10 cellular contexts compared by ENCODE assay signal in the genomic region with DNA sequence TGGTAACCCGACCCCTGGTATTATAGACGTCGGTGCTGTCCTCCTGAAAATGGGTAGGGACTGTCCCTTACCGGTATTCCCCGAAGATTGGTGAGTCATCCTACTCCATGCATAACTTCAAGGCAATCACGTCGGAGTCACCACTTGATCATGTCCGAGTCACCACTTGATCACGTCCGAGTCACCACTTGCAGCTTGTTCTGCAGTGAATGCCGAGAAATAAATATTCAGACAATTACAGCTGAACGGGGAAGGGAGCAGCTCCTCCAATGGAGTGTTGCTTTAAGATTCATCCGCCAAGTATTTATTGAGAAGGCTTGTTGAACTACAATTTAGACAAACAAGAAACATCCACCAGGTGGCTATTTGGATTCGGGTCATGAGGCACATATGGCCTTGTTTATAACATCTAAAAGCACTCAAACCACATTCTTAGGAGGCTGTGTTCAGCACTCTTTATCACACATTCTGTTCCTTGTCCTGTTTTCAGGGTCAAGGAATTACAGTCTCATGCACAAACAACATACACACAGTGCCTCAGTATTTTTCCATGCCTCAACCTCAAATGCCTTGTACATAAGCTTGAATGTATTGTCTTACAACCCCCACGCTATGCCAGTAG. TPM values are rescaled to one million over a fixed set of nuclear protein-coding genes. Genes with fewer than 3 reads are reported as not detected.
A peak's percentile ranks its signal among the peaks of the same experiment; 100 is the strongest.
DNase-seq lines count a peak whose midpoint lies in the region; ATAC-seq and TF ChIP-seq lines count a peak whose summit lies in the region.
"Had no signal": no experiment of that assay in that cellular context is flagged by ENCODE, and none has a peak within 500 bp of the region (broad histone marks: within the 10 kb centered on the region; RNA-seq: fewer than 3 reads in every experiment).

No MANE protein-coding gene starts in this region.

- H3K9me3 ChIP-seq in right atrium auricular region: no peaks in the 10 kb centered on the region

- no peak for TF ChIP-seq CTCF in right atrium auricular region (IDR thresholded peaks at IDR 0.05)

- no peaks in the 10 kb centered on the region for H3K4me1 ChIP-seq in right atrium auricular region
- H3K4me1 ChIP-seq: BLaER1 had no signal

- no peaks in the 10 kb centered on the region for H3K27me3 ChIP-seq in right atrium auricular region
- H3K27me3 ChIP-seq: BLaER1, neutrophil had no signal

- H3K27ac ChIP-seq in right atrium auricular region: no peak overlapping the region
- H3K27ac ChIP-seq: BLaER1, neutrophil had no signal

- peak; percentile 6 for DNase-seq in stimulated activated CD4-positive, alpha-beta T cell treated with anti-CD3 and anti-CD28 coated beads, Interleukin-15, amount 100 ng/mL, for 24 hours
- no peak for DNase-seq in stimulated activated CD4-positive, alpha-beta T cell treated with anti-CD3 and anti-CD28 coated beads, Interleukin-12 subunit alpha, Interleukin-12 subunit beta, amount 100 ng/mL, for 4 hours
- DNase-seq in fibroblast of the conjunctiva (ENCODE audit: low read depth) (peak; percentile 18), right atrium auricular region (ENCODE audit: low spot score) (no peak), UCSD-AML1 (lab: John Stamatoyannopoulos, UW; ENCODE audit: unreplicated experiment) (no peak)

- peak; percentile 51 for ATAC-seq in SK-N-SH treated with all-trans-retinoic acid at 6 μM for 48 hours
- no peak for ATAC-seq in GM21717 (IDR thresholded peaks at IDR 0.05; ENCODE audit: unreplicated experiment)
- ATAC-seq in GM18907 (IDR thresholded peaks at IDR 0.05; ENCODE audit: unreplicated experiment): no peak

- H3K36me3 ChIP-seq in right atrium auricular region: no peaks in the 10 kb centered on the region
- H3K36me3 ChIP-seq: BLaER1, neutrophil had no signal

- no peak overlapping the region for H3K4me3 ChIP-seq in right atrium auricular region
- H3K4me3 ChIP-seq: BLaER1 had no signal

TF ChIP-seq in SK-N-SH treated with all-trans-retinoic acid at 6 μM for 48 hours, 23 proteins besides CTCF, POLR2A, EP300 and RAD21:
- no peak for TF ChIP-seq RARB (CRISPR knock-in tag; IDR thresholded peaks at IDR 0.05)
- TF ChIP-seq, protein P1, sequence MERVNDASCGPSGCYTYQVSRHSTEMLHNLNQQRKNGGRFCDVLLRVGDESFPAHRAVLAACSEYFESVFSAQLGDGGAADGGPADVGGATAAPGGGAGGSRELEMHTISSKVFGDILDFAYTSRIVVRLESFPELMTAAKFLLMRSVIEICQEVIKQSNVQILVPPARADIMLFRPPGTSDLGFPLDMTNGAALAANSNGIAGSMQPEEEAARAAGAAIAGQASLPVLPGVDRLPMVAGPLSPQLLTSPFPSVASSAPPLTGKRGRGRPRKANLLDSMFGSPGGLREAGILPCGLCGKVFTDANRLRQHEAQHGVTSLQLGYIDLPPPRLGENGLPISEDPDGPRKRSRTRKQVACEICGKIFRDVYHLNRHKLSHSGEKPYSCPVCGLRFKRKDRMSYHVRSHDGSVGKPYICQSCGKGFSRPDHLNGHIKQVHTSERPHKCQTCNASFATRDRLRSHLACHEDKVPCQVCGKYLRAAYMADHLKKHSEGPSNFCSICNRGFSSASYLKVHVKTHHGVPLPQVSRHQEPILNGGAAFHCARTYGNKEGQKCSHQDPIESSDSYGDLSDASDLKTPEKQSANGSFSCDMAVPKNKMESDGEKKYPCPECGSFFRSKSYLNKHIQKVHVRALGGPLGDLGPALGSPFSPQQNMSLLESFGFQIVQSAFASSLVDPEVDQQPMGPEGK (CRISPR knock-in tag; IDR thresholded peaks at IDR 0.05; ENCODE audit: borderline replicate concordance): no peak
- no peak for TF ChIP-seq ZFP30 (CRISPR knock-in tag; IDR thresholded peaks at IDR 0.05)
- TF ChIP-seq ZNF565 (CRISPR knock-in tag; conservative IDR thresholded peaks at IDR 0.05; ENCODE audit: low read depth): no peak
- TF ChIP-seq SNAI2 (CRISPR knock-in tag; IDR thresholded peaks at IDR 0.05): no peak
- no peak for TF ChIP-seq ISL1 (CRISPR knock-in tag; IDR thresholded peaks at IDR 0.05)
- no peak for TF ChIP-seq ZC3H10 (CRISPR knock-in tag; IDR thresholded peaks at IDR 0.05)
- TF ChIP-seq, protein P2, sequence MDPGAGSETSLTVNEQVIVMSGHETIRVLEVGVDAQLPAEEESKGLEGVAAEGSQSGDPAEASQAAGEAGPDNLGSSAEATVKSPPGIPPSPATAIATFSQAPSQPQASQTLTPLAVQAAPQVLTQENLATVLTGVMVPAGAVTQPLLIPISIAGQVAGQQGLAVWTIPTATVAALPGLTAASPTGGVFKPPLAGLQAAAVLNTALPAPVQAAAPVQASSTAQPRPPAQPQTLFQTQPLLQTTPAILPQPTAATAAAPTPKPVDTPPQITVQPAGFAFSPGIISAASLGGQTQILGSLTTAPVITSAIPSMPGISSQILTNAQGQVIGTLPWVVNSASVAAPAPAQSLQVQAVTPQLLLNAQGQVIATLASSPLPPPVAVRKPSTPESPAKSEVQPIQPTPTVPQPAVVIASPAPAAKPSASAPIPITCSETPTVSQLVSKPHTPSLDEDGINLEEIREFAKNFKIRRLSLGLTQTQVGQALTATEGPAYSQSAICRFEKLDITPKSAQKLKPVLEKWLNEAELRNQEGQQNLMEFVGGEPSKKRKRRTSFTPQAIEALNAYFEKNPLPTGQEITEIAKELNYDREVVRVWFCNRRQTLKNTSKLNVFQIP (CRISPR knock-in tag; IDR thresholded peaks at IDR 0.05; ENCODE audit: borderline replicate concordance, low read depth): no peak
- no peak for TF ChIP-seq GLIS3 (CRISPR knock-in tag; IDR thresholded peaks at IDR 0.05)
- TF ChIP-seq ZFP3 (CRISPR knock-in tag; IDR thresholded peaks at IDR 0.05): no peak
- TF ChIP-seq TCF4 (CRISPR knock-in tag; IDR thresholded peaks at IDR 0.05; ENCODE audit: borderline replicate concordance): no peak

RNA-seq across cellular contexts. Expression of a gene that starts 43.1 kb away (rescaled TPM):
- total RNA-seq in right atrium auricular region: not detected

Comparison
In these comparisons a context has a peak if more than half of its experiments do, and no peak if none do; other contexts are left out.
1. DNase-seq: peak in stimulated activated CD4-positive, alpha-beta T cell treated with anti-CD3 and anti-CD28 coated beads, Interleukin-15, amount 100 ng/mL, for 24 hours (single experiment) and fibroblast of the conjunctiva (single experiment); none in stimulated activated CD4-positive, alpha-beta T cell treated with anti-CD3 and anti-CD28 coated beads, Interleukin-12 subunit alpha, Interleukin-12 subunit beta, amount 100 ng/mL, for 4 hours (single experiment), right atrium auricular region (single experiment) and UCSD-AML1 (single experiment).